Comparison of ENCODE assay signal across 12 cellular contexts in the genomic region with DNA sequence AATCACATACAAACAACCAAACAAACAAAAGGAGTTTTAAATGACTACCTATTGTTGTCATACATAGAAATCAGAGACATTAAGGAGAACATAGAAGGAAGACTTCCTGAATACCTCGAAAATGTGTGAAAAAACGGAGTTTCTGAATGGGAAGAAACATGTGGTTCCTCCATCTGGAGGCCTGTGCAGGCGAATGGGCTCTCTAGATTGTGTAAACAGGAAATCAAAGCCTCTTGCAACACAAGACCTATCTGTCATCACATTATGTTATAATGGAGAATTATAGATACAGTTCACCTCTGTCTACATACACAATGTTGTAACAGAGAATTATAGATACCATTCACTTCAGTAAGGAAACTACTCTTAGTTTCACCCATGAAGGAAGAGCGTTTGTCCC. TPM values are rescaled to one million over a fixed set of nuclear protein-coding genes. Genes with fewer than 3 reads are reported as not detected.
DNase-seq lines count a peak whose midpoint lies in the region; ATAC-seq and TF ChIP-seq lines count a peak whose summit lies in the region.
"Had no signal": no experiment of that assay in that cellular context is flagged by ENCODE, and none has a peak within 500 bp of the region (broad histone marks: within the 10 kb centered on the region; RNA-seq: fewer than 3 reads in every experiment).

No MANE protein-coding gene starts in this region.

- intact Hi-C loops in activated CD8-positive, alpha-beta T cell treated with anti-CD3 and anti-CD28 coated beads for 36 hours (cut with micrococcal nuclease) = no loop called here

- no peaks in the 10 kb centered on the region for H3K9me3 Mint-ChIP-seq in activated CD8-positive, alpha-beta T cell treated with anti-CD3 and anti-CD28 coated beads, Interleukin-2, amount 10 ng/mL, durations not matched to agents 7 days and 5 days (ENCODE audit: insufficient read depth)
- no peaks in the 10 kb centered on the region for H3K9me3 Mint-ChIP-seq in activated CD8-positive, alpha-beta T cell treated with anti-CD3 and anti-CD28 coated beads for 36 hours
- no peaks in the 10 kb centered on the region for H3K9me3 Mint-ChIP-seq in endothelial cell (ENCODE audit: unreplicated experiment)
- no peaks in the 10 kb centered on the region for H3K9me3 Mint-ChIP-seq in stimulated activated memory B cell treated with anti-CD40 and anti-IgM and Interleukin-4, amounts not matched to agents 10 μg/mL and 1 μg/mL and 100 μg/mL, for 72 hours

- no peak for DNase-seq in activated CD8-positive, alpha-beta T cell treated with anti-CD3 and anti-CD28 coated beads, Interleukin-2, amount 10 ng/mL, durations not matched to agents 7 days and 5 days
- no peak for DNase-seq in activated CD8-positive, alpha-beta T cell treated with anti-CD3 and anti-CD28 coated beads for 36 hours
- peak; percentile 35 for DNase-seq in NCI-H510A (lab: John Stamatoyannopoulos, UW)
- no peak for DNase-seq in endothelial cell (ENCODE audit: low spot score)
- no peak for DNase-seq in NCI-H69 (lab: John Stamatoyannopoulos, UW)
- DNase-seq in NK-92 (lab: John Stamatoyannopoulos, UW; ENCODE audit: unreplicated experiment) = no peak
- DNase-seq: DMS79, foreskin keratinocyte, MG63, OCI-M1 had no signal

- H3K27ac Mint-ChIP-seq in activated CD8-positive, alpha-beta T cell treated with anti-CD3 and anti-CD28 coated beads, Interleukin-2, amount 10 ng/mL, durations not matched to agents 7 days and 5 days = peak overlapping the region; percentile 7
- no peak overlapping the region for H3K27ac Mint-ChIP-seq in activated CD8-positive, alpha-beta T cell treated with anti-CD3 and anti-CD28 coated beads for 36 hours
- peak overlapping the region; percentile 36 for H3K27ac Mint-ChIP-seq in endothelial cell (ENCODE audit: unreplicated experiment)
- peak overlapping the region; percentile 60 for H3K27ac Mint-ChIP-seq in stimulated activated memory B cell treated with anti-CD40 and anti-IgM and Interleukin-4, amounts not matched to agents 10 μg/mL and 1 μg/mL and 100 μg/mL, for 72 hours

- no peak for ATAC-seq in activated CD8-positive, alpha-beta T cell treated with anti-CD3 and anti-CD28 coated beads, Interleukin-2, amount 10 ng/mL, durations not matched to agents 7 days and 5 days
- ATAC-seq in activated CD8-positive, alpha-beta T cell treated with anti-CD3 and anti-CD28 coated beads for 36 hours = no peak
- no peak for ATAC-seq in stimulated activated memory B cell treated with anti-CD40 and anti-IgM and Interleukin-4, amounts not matched to agents 10 μg/mL and 1 μg/mL and 100 μg/mL, for 72 hours
- no peak for ATAC-seq in HG02610 (IDR thresholded peaks at IDR 0.05; ENCODE audit: unreplicated experiment)
- ATAC-seq: foreskin keratinocyte had no signal

- CTCF ChIA-PET in activated CD8-positive, alpha-beta T cell treated with anti-CD3 and anti-CD28 coated beads, Interleukin-2, amount 10 ng/mL, durations not matched to agents 7 days and 5 days (lab: Charles Lee) = no interaction called here
- CTCF ChIA-PET in activated CD8-positive, alpha-beta T cell treated with anti-CD3 and anti-CD28 coated beads for 36 hours (lab: Charles Lee) = no interaction called here

- peaks cover 58% of the 10 kb centered on the region for H3K36me3 Mint-ChIP-seq in activated CD8-positive, alpha-beta T cell treated with anti-CD3 and anti-CD28 coated beads, Interleukin-2, amount 10 ng/mL, durations not matched to agents 7 days and 5 days (ENCODE audit: low read depth)
- peaks cover 35% of the 10 kb centered on the region for H3K36me3 Mint-ChIP-seq in activated CD8-positive, alpha-beta T cell treated with anti-CD3 and anti-CD28 coated beads for 36 hours (ENCODE audit: low read depth)
- peaks cover 63% of the 10 kb centered on the region for H3K36me3 Mint-ChIP-seq in endothelial cell (ENCODE audit: low read depth, unreplicated experiment)
- H3K36me3 Mint-ChIP-seq in stimulated activated memory B cell treated with anti-CD40 and anti-IgM and Interleukin-4, amounts not matched to agents 10 μg/mL and 1 μg/mL and 100 μg/mL, for 72 hours = peaks cover 84% of the 10 kb centered on the region

- no peaks in the 10 kb centered on the region for H3K4me1 Mint-ChIP-seq in activated CD8-positive, alpha-beta T cell treated with anti-CD3 and anti-CD28 coated beads, Interleukin-2, amount 10 ng/mL, durations not matched to agents 7 days and 5 days (ENCODE audit: low read depth)
- H3K4me1 Mint-ChIP-seq in activated CD8-positive, alpha-beta T cell treated with anti-CD3 and anti-CD28 coated beads for 36 hours (ENCODE audit: low read depth) = no peaks in the 10 kb centered on the region
- peaks cover 19% of the 10 kb centered on the region for H3K4me1 Mint-ChIP-seq in endothelial cell (ENCODE audit: unreplicated experiment)
- peaks cover 5% of the 10 kb centered on the region for H3K4me1 Mint-ChIP-seq in stimulated activated memory B cell treated with anti-CD40 and anti-IgM and Interleukin-4, amounts not matched to agents 10 μg/mL and 1 μg/mL and 100 μg/mL, for 72 hours

- H3K4me3 Mint-ChIP-seq in activated CD8-positive, alpha-beta T cell treated with anti-CD3 and anti-CD28 coated beads, Interleukin-2, amount 10 ng/mL, durations not matched to agents 7 days and 5 days = no peak overlapping the region
- no peak overlapping the region for H3K4me3 Mint-ChIP-seq in activated CD8-positive, alpha-beta T cell treated with anti-CD3 and anti-CD28 coated beads for 36 hours
- peak overlapping the region; percentile 71 for H3K4me3 Mint-ChIP-seq in endothelial cell (ENCODE audit: unreplicated experiment)
- H3K4me3 Mint-ChIP-seq in stimulated activated memory B cell treated with anti-CD40 and anti-IgM and Interleukin-4, amounts not matched to agents 10 μg/mL and 1 μg/mL and 100 μg/mL, for 72 hours = no peak overlapping the region

- no peaks in the 10 kb centered on the region for H3K27me3 Mint-ChIP-seq in activated CD8-positive, alpha-beta T cell treated with anti-CD3 and anti-CD28 coated beads, Interleukin-2, amount 10 ng/mL, durations not matched to agents 7 days and 5 days (ENCODE audit: low read depth)
- H3K27me3 Mint-ChIP-seq in activated CD8-positive, alpha-beta T cell treated with anti-CD3 and anti-CD28 coated beads for 36 hours = no peaks in the 10 kb centered on the region
- H3K27me3 Mint-ChIP-seq in endothelial cell (ENCODE audit: unreplicated experiment) = peaks cover 10% of the 10 kb centered on the region
- H3K27me3 Mint-ChIP-seq in stimulated activated memory B cell treated with anti-CD40 and anti-IgM and Interleukin-4, amounts not matched to agents 10 μg/mL and 1 μg/mL and 100 μg/mL, for 72 hours = no peaks in the 10 kb centered on the region

- TF ChIP-seq CTCF in activated CD8-positive, alpha-beta T cell treated with anti-CD3 and anti-CD28 coated beads for 36 hours (IDR thresholded peaks at IDR 0.05) = no peak
- TF ChIP-seq CTCF in endothelial cell (IDR thresholded peaks at IDR 0.05; ENCODE audit: unreplicated experiment) = no peak

- POLR2A ChIA-PET in activated CD8-positive, alpha-beta T cell treated with anti-CD3 and anti-CD28 coated beads, Interleukin-2, amount 10 ng/mL, durations not matched to agents 7 days and 5 days (lab: Charles Lee) = no interaction called here
- POLR2A ChIA-PET in activated CD8-positive, alpha-beta T cell treated with anti-CD3 and anti-CD28 coated beads for 36 hours (lab: Charles Lee) = interaction anchor here (0.9 kb wide), 1 partner anchor 43 kb away, joined by 3 read pairs; no protein-coding TSS in a partner anchor

RNA-seq across cellular contexts. Expression of gene RUBCN, which starts 44.1 kb away (rescaled TPM):
- 10 to 100 TPM; 48.4 to 50.2 TPM for total RNA-seq in activated CD8-positive, alpha-beta T cell treated with anti-CD3 and anti-CD28 coated beads, Interleukin-2, amount 10 ng/mL, durations not matched to agents 7 days and 5 days
- total RNA-seq in activated CD8-positive, alpha-beta T cell treated with anti-CD3 and anti-CD28 coated beads for 36 hours = 10 to 100 TPM; 27.3 to 27.7 TPM
- 35.0 TPM for total RNA-seq in endothelial cell (ENCODE audit: unreplicated experiment)

RNA-seq across cellular contexts. Expression of gene FYTTD1, which starts 57.0 kb away (rescaled TPM):
- total RNA-seq in activated CD8-positive, alpha-beta T cell treated with anti-CD3 and anti-CD28 coated beads, Interleukin-2, amount 10 ng/mL, durations not matched to agents 7 days and 5 days = 10 to 100 TPM; 38.4 to 41.8 TPM
- total RNA-seq in activated CD8-positive, alpha-beta T cell treated with anti-CD3 and anti-CD28 coated beads for 36 hours = 10 to 100 TPM; 25.4 to 27.0 TPM
- total RNA-seq in endothelial cell (ENCODE audit: unreplicated experiment) = 65.3 TPM
